Comparison of ENCODE assay signal across 8 cellular contexts in genomic region chr14:20632448-20632830, GRCh38. TPM values are rescaled to one million over a fixed set of nuclear protein-coding genes. Genes with fewer than 3 reads are reported as not detected.
A peak's percentile ranks its signal among the peaks of the same experiment; 100 is the strongest.
DNase-seq lines count a peak whose midpoint lies in the region; ATAC-seq and TF ChIP-seq lines count a peak whose summit lies in the region.

No MANE protein-coding gene starts in this region.

- TF ChIP-seq POLR2A in spleen (IDR thresholded peaks at IDR 0.05) = no peak

- H3K4me3 ChIP-seq in RWPE2 (ENCODE audit: severe bottlenecking) (peak overlapping the region; percentile 38), fibroblast of the aortic adventitia (ENCODE audit: low read depth, low read length) (peak overlapping the region; percentile 58), spleen (peak overlapping the region; percentile 3 to 65 (median 28))

- H3K27me3 ChIP-seq in RWPE2 (ENCODE audit: insufficient read depth, poor library complexity, severe bottlenecking) (no peaks in the 10 kb centered on the region), spleen (replicated peaks in 1 of 7) (peaks cover 0 to 81% (median 15%) of the 10 kb centered on the region in 7 donors)

- no peak overlapping the region for H3K27ac ChIP-seq in RWPE2 (ENCODE audit: poor library complexity, severe bottlenecking)
- no peak overlapping the region for H3K27ac ChIP-seq in spleen

- H3K4me1 ChIP-seq in RWPE2 (ENCODE audit: insufficient read depth, poor library complexity, severe bottlenecking) (peaks cover 21% of the 10 kb centered on the region), spleen (peaks cover 11 to 59% (median 34%) of the 10 kb centered on the region in 6 donors)

- ATAC-seq in GM21786 (IDR thresholded peaks at IDR 0.05; ENCODE audit: unreplicated experiment) (peak; percentile 9), RWPE2 (ENCODE audit: low read depth) (peak; percentile 8; the same call in 2 of the 3 replicates), HG03135 (IDR thresholded peaks at IDR 0.05; ENCODE audit: unreplicated experiment) (no peak)

- no peaks in the 10 kb centered on the region for H3K9me3 ChIP-seq in RWPE2 (ENCODE audit: severe bottlenecking)
- no peaks in the 10 kb centered on the region for H3K9me3 ChIP-seq in spleen

- intact Hi-C loops in spleen (cut with DNase I; ENCODE audit: low total_unique reads) = no loop called here

- WGBS in spleen, 5 donors = 1 to 3% (median 1%) methylated on average over 19 of the region's 19 CpGs

- H3K36me3 ChIP-seq in RWPE2 (ENCODE audit: low read depth) (no peaks in the 10 kb centered on the region), spleen (no peaks in the 10 kb centered on the region)

- DNase-seq in DMS 273 treated with DMSO at 0.1 percent for 48 hours (lab: John Stamatoyannopoulos, UW) = peak; percentile 44
- DNase-seq in RWPE2 (ENCODE audit: low spot score) = no peak
- no peak for DNase-seq in fibroblast of the aortic adventitia (ENCODE audit: low read depth)
- no peak for DNase-seq in spleen
- DNase-seq in effector CD8-positive, alpha-beta T cell (lab: John Stamatoyannopoulos, UW) = no peak
- DNase-seq in HCEC 1CT = no peak

- no peak for TF ChIP-seq CTCF in RWPE2 (IDR thresholded peaks at IDR 0.05; ENCODE audit: poor library complexity, severe bottlenecking)
- TF ChIP-seq CTCF in fibroblast of the aortic adventitia (IDR thresholded peaks at IDR 0.05; ENCODE audit: insufficient read depth, low read length) = no peak
- no peak for TF ChIP-seq CTCF in spleen (IDR thresholded peaks at IDR 0.05 in 8 of 11, conservative IDR thresholded peaks at IDR 0.05 in 3 of 11)

RNA-seq across cellular contexts. Expression of gene OR6S1, which starts 9.1 kb away (rescaled TPM):
- total RNA-seq in fibroblast of the aortic adventitia (ENCODE audit: low replicate concordance) (not detected in 2 replicates), spleen (under 1 TPM in 2 of 7 donors, not detected in 5; 0.27 to 0.77 TPM)
- polyA plus RNA-seq in spleen = under 1 TPM in 1 of 3 donors, not detected in 2; 0.10 TPM

RNA-seq across cellular contexts. Expression of gene RNASE12, which starts 41.3 kb away (rescaled TPM):
- total RNA-seq in fibroblast of the aortic adventitia (ENCODE audit: low replicate concordance) = not detected in 2 replicates
- not detected for total RNA-seq in spleen
- not detected for polyA plus RNA-seq in spleen

RNA-seq across cellular contexts. Expression of gene RNASE11, which starts 44.6 kb away (rescaled TPM):
- not detected in 2 replicates for total RNA-seq in fibroblast of the aortic adventitia (ENCODE audit: low replicate concordance)
- not detected for total RNA-seq in spleen
- not detected for polyA plus RNA-seq in spleen

RNA-seq across cellular contexts. Expression of gene RNASE4, which starts 51.9 kb away (rescaled TPM):
- total RNA-seq in fibroblast of the aortic adventitia (ENCODE audit: low replicate concordance) (4.8 and 24.1 TPM in 2 replicates), spleen (10 to 100 TPM in 3 of 7 donors, 1 to 10 TPM in 3, under 1 TPM in 1; 0.89 to 19.9 (median 9.8) TPM)
- polyA plus RNA-seq in spleen = 10 to 100 TPM in 1 of 3 donors, 1 to 10 TPM in 2; 7.6 to 15.6 (median 8.4) TPM

RNA-seq across cellular contexts. Expression of gene ANG, which starts 56.1 kb away (rescaled TPM):
- total RNA-seq in fibroblast of the aortic adventitia (ENCODE audit: low replicate concordance) (4.8 and 11.4 TPM in 2 replicates), spleen (10 to 100 TPM in 1 of 7 donors, 1 to 10 TPM in 6; 1.6 to 10.2 (median 4.8) TPM)
- polyA plus RNA-seq in spleen = 1 to 10 TPM; 3.1 to 7.2 (median 3.9) TPM
